1 cellular context compared by ENCODE assay signal in the genomic region with DNA sequence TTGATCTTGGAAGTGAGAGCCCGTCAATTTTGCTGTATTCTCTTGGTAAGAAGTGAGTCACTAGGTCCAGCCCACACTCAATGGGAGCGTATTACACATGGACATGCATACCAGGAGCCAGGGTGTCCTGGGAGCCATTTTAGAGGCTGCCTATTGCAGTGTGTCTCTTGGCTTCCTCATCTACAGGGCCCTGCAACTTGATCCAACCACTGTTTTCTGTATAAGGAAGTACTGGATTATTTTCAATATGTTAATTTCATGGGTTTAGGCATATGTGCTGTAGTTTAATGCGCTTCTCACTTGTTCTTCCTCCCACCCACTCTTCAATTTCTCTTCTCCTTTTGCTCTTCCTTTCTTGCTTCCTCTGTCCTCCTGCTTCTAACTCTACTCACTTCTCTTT.
TF ChIP-seq lines count a peak whose summit lies in the region.

No MANE protein-coding gene starts in this region.

TF ChIP-seq in SK-N-SH treated with all-trans-retinoic acid at 6 μM for 48 hours, 23 proteins besides CTCF, POLR2A, EP300 and RAD21 (continued from another document):
- TF ChIP-seq, protein P1, sequence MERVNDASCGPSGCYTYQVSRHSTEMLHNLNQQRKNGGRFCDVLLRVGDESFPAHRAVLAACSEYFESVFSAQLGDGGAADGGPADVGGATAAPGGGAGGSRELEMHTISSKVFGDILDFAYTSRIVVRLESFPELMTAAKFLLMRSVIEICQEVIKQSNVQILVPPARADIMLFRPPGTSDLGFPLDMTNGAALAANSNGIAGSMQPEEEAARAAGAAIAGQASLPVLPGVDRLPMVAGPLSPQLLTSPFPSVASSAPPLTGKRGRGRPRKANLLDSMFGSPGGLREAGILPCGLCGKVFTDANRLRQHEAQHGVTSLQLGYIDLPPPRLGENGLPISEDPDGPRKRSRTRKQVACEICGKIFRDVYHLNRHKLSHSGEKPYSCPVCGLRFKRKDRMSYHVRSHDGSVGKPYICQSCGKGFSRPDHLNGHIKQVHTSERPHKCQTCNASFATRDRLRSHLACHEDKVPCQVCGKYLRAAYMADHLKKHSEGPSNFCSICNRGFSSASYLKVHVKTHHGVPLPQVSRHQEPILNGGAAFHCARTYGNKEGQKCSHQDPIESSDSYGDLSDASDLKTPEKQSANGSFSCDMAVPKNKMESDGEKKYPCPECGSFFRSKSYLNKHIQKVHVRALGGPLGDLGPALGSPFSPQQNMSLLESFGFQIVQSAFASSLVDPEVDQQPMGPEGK (CRISPR knock-in tag; IDR thresholded peaks at IDR 0.05; ENCODE audit: borderline replicate concordance), result no peak
- TF ChIP-seq ZNF70 (CRISPR knock-in tag; IDR thresholded peaks at IDR 0.05) (no peak), RARB (CRISPR knock-in tag; IDR thresholded peaks at IDR 0.05) (no peak), TOX (CRISPR knock-in tag; IDR thresholded peaks at IDR 0.05; ENCODE audit: borderline replicate concordance) (no peak), PPARA (CRISPR knock-in tag; IDR thresholded peaks at IDR 0.05; ENCODE audit: borderline replicate concordance) (no peak), SNAI2 (CRISPR knock-in tag; IDR thresholded peaks at IDR 0.05) (no peak), CSDC2 (CRISPR knock-in tag; IDR thresholded peaks at IDR 0.05) (no peak), ZC3H10 (CRISPR knock-in tag; IDR thresholded peaks at IDR 0.05) (no peak), ZFP30 (CRISPR knock-in tag; IDR thresholded peaks at IDR 0.05) (no peak)
